11 cellular contexts compared by ENCODE assay signal in genomic region chr1:1421147-1421906, GRCh38. TPM values are rescaled to one million over a fixed set of nuclear protein-coding genes. Genes with fewer than 3 reads are reported as not detected.
DNase-seq lines count a peak whose midpoint lies in the region; ATAC-seq lines count a peak whose summit lies in the region.
"Had no signal": no experiment of that assay in that cellular context is flagged by ENCODE, and none has a peak within 500 bp of the region (broad histone marks: within the 10 kb centered on the region; RNA-seq: fewer than 3 reads in every experiment).

ANKRD65 (minus strand) TSS chr1:1421276; CDS start chr1:1421005, 271 bp downstream.

- no peaks in the 10 kb centered on the region for H3K79me2 ChIP-seq in ACC112 (ENCODE audit: control insufficient read depth, insufficient read depth, low read length, unreplicated experiment)

- H3K9ac ChIP-seq in muscle layer of colon (ENCODE audit: low read length): peak within 1 kb of the TSS; percentile 27

- H3K36me3 ChIP-seq in ACC112 (ENCODE audit: insufficient read depth, low read length) (no peaks in the 10 kb centered on the region), muscle layer of colon (ENCODE audit: insufficient read depth, low read length) (no peaks in the 10 kb centered on the region)
- H3K36me3 ChIP-seq: MG63 had no signal

- H3K4me1 ChIP-seq in ACC112 (ENCODE audit: control insufficient read depth, insufficient read depth, low read length, unreplicated experiment): peaks cover 9% of the 10 kb centered on the region
- H3K4me1 ChIP-seq in muscle layer of colon (ENCODE audit: insufficient read depth, low read length): peaks cover 8% of the 10 kb centered on the region

- H3K9me3 ChIP-seq in muscle layer of colon (ENCODE audit: low read length): no peaks in the 10 kb centered on the region
- H3K9me3 ChIP-seq: MG63 had no signal

- DNase-seq in NCI-H1417 (lab: John Stamatoyannopoulos, UW): peak; percentile 25 to 97 (median 92)
- peak in 25 of 61 donors; percentile 15 to 64 (median 45) for DNase-seq in caudate nucleus (lab: John Stamatoyannopoulos, UW)
- no peak for DNase-seq in NCI-H1436 treated with DMSO at 0.1 percent for 48 hours (lab: John Stamatoyannopoulos, UW)
- DNase-seq in AML-193 (lab: John Stamatoyannopoulos, UW): no peak
- DNase-seq in immature natural killer cell: no peak
- DNase-seq: MG63 had no signal

- no peak within 1 kb of the TSS for H3K27ac Mint-ChIP-seq in immature natural killer cell
- H3K27ac Mint-ChIP-seq: activated T-helper 17 cell treated with anti-CD3 and anti-CD28 coated beads, Interleukin-2, amount 50 U/mL, for 72 hours; CD4-positive, alpha-beta memory T cell had no signal

- no peak within 1 kb of the TSS for H2AFZ ChIP-seq in ACC112 (ENCODE audit: low read length, unreplicated experiment)

- no peak for ATAC-seq in GM19455 (IDR thresholded peaks at IDR 0.05; ENCODE audit: unreplicated experiment)
- ATAC-seq: activated T-helper 17 cell treated with anti-CD3 and anti-CD28 coated beads, Interleukin-2, amount 50 U/mL, for 72 hours had no signal

- H3K4me1 Mint-ChIP-seq in immature natural killer cell: no peaks in the 10 kb centered on the region

- H3K27ac ChIP-seq in ACC112 (ENCODE audit: low read depth, low read length) (no peak within 1 kb of the TSS), caudate nucleus (ENCODE audit: low read depth, low read length) (peak within 1 kb of the TSS; percentile 97), muscle layer of colon (ENCODE audit: low read depth, low read length) (no peak within 1 kb of the TSS)

- peaks cover 6 to 14% (median 10%) of the 10 kb centered on the region in 3 donors for H3K27me3 Mint-ChIP-seq in immature natural killer cell (ENCODE audit: low read depth in 3 of 3)

- no peaks in the 10 kb centered on the region for H3K36me3 Mint-ChIP-seq in immature natural killer cell
- H3K36me3 Mint-ChIP-seq: CD4-positive, alpha-beta memory T cell had no signal

- peaks cover 8% of the 10 kb centered on the region; the same call in 1 of the 2 replicates for H3K27me3 ChIP-seq in ACC112 (ENCODE audit: insufficient read depth, low read length)
- H3K27me3 ChIP-seq in muscle layer of colon (ENCODE audit: control insufficient read depth in 1 of 2, insufficient read depth in 2 of 2, low read length in 2 of 2): peaks cover 0 to 4% of the 10 kb centered on the region in 2 donors
- H3K27me3 ChIP-seq: MG63 had no signal

- H3K4me3 ChIP-seq in ACC112 (ENCODE audit: low read depth, low read length) (peak within 1 kb of the TSS; percentile 33; the same call in 1 of the 2 replicates), muscle layer of colon (ENCODE audit: low read depth in 1 of 2, low read length in 2 of 2) (peak within 1 kb of the TSS; percentile 35 to 42)
- H3K4me3 ChIP-seq: MG63 had no signal

- H3K9me3 Mint-ChIP-seq in immature natural killer cell: no peaks in the 10 kb centered on the region
- H3K9me3 Mint-ChIP-seq: activated T-helper 17 cell treated with anti-CD3 and anti-CD28 coated beads, Interleukin-2, amount 50 U/mL, for 72 hours; CD4-positive, alpha-beta memory T cell had no signal

- H3K4me3 Mint-ChIP-seq in immature natural killer cell: no peak within 1 kb of the TSS
- H3K4me3 Mint-ChIP-seq: activated T-helper 17 cell treated with anti-CD3 and anti-CD28 coated beads, Interleukin-2, amount 50 U/mL, for 72 hours; CD4-positive, alpha-beta memory T cell had no signal

RNA-seq across cellular contexts. Expression of gene ANKRD65, which starts in this region (rescaled TPM):
- not detected for polyA plus RNA-seq in immature natural killer cell
- polyA plus RNA-seq: CD4-positive, alpha-beta memory T cell had no signal

Comparison
In these comparisons a context has a peak if more than half of its experiments do, and no peak if none do; other contexts are left out.
1. DNase-seq: peak in NCI-H1417 (3 of 3); none in NCI-H1436 treated with DMSO at 0.1 percent for 48 hours (single experiment), AML-193 (0 of 2) and immature natural killer cell (0 of 3).